In the genomic region with DNA sequence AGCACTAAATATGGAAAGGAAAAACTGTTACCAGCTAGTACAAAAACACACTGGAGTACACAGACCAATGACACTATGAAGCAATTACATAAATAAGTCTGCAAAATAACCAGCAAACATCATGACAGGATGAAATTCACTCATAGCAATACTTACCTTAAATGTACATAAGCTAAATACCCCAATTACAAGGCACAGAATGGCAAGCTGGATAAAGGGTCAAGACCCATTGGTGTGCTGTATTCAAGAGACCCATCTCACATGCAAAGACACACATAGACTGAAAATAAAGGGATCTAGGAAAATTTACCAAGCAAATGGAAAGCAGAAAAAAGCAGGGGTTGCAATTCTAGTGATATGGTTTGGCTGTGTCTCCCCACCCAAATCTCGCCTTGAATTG, we compare ENCODE assay signal across 19 cellular contexts. TPM values are rescaled to one million over a fixed set of nuclear protein-coding genes. Genes with fewer than 3 reads are reported as not detected.
"Had no signal": no experiment of that assay in that cellular context is flagged by ENCODE, and none has a peak within 500 bp of the region (broad histone marks: within the 10 kb centered on the region; RNA-seq: fewer than 3 reads in every experiment).

No MANE protein-coding gene starts in this region.

- H3K4me1 ChIP-seq: adrenal gland, ascending aorta, body of pancreas, breast epithelium had no signal

- ATAC-seq: activated naive CD4-positive, alpha-beta T cell treated with anti-CD3 and anti-CD28 coated beads, Interleukin-2, amount 50 U/mL, for 72 hours; activated naive CD8-positive, alpha-beta T cell treated with anti-CD3 and anti-CD28 coated beads, Interleukin-2, amount 50 U/mL, for 24 hours; activated T-cell treated with anti-CD3 and anti-CD28 coated beads, Interleukin-2, amount 50 U/mL, for 4 hours; activated T-cell treated with anti-CD3 and anti-CD28 coated beads, Interleukin-2, amount 50 U/mL, for 72 hours; activated T-helper 17 cell treated with anti-CD3 and anti-CD28 coated beads, Interleukin-2, amount 50 U/mL, for 72 hours; body of pancreas had no signal

- H3K4me3 ChIP-seq: adrenal gland, ascending aorta, body of pancreas, breast epithelium, cardiac muscle cell had no signal

- H3K27ac ChIP-seq: adrenal gland, ascending aorta, body of pancreas, brain microvascular endothelial cell, breast epithelium, cardiac muscle cell had no signal

- H3K9me3 ChIP-seq: adrenal gland, body of pancreas had no signal

- H3K36me3 ChIP-seq: adrenal gland, ascending aorta, brain microvascular endothelial cell, breast epithelium, cardiac muscle cell had no signal

RNA-seq across cellular contexts. Expression of a gene that starts 44.0 kb away (rescaled TPM):
- total RNA-seq: activated naive CD4-positive, alpha-beta T cell treated with anti-CD3 and anti-CD28 coated beads for 36 hours; activated naive CD4-positive, alpha-beta T cell treated with anti-CD3 and anti-CD28 coated beads, Interleukin-2, amount 50 U/mL, for 72 hours; activated naive CD8-positive, alpha-beta T cell treated with anti-CD3 and anti-CD28 coated beads, Interleukin-2, amount 10 ng/mL, durations not matched to agents 7 days and 5 days; activated T-cell treated with anti-CD3 and anti-CD28 coated beads, Interleukin-2, amount 50 U/mL, for 4 hours; activated T-cell treated with anti-CD3 and anti-CD28 coated beads, Interleukin-2, amount 50 U/mL, for 72 hours; activated T-helper 1 cell treated with anti-CD3 and anti-CD28 coated beads, Interleukin-12 subunit alpha, Interleukin-12 subunit beta, Interleukin-2, Interleukin-4 antibody, amounts not matched to agents 30 ng/mL and 10 ng/mL and 1 ng/mL, durations not matched to agents 14 hours and 24 hours and 36 hours; activated T-helper 17 cell treated with anti-CD3 and anti-CD28 coated beads, Interleukin-2, amount 50 U/mL, for 72 hours; activated T-helper 2 cell treated with anti-CD3 and anti-CD28 coated beads, Interferon-gamma antibody, Interleukin-2, Interleukin-4, amounts not matched to agents 10 μg/mL and 5 μg/mL and 100 μg/mL, durations not matched to agents 14 hours and 24 hours and 36 hours; ascending aorta; astrocyte; body of pancreas; breast epithelium; bronchial epithelial cell; cardiac muscle cell; chondrocyte had no signal

RNA-seq across cellular contexts. Expression of a gene that starts 57.2 kb away (rescaled TPM):
- total RNA-seq: ascending aorta, breast epithelium, cardiac muscle cell, cardiac septum, chondrocyte had no signal
